In the genomic region with DNA sequence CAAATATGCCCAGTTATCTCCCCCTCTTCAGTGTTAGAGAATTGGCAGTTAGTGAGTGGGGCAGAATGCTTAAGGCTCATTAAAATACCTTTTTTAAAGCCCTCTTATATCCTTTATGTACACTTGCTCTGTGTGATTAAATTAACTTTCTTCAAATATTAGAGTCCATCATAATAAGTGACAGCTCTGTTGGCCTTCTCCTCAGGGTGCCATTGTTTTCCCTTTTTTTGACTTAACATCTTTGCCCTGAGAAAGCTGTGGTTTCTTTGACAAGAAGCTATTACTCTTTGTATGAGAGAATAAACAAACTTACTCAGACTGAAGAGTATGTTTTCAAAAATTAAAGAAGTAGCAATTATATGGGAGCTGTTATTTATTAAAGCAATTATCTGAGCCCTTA, we compare ENCODE assay signal across 17 cellular contexts.
"Had no signal": no experiment of that assay in that cellular context is flagged by ENCODE, and none has a peak within 500 bp of the region (broad histone marks: within the 10 kb centered on the region; RNA-seq: fewer than 3 reads in every experiment).

No MANE protein-coding gene starts in this region.

- H3K4me3 ChIP-seq: gastrocnemius medialis, heart left ventricle, ovary, stomach, thoracic aorta, upper lobe of right lung had no signal

- H3K27ac Mint-ChIP-seq: activated CD4-positive, alpha-beta memory T cell treated with anti-CD3 and anti-CD28 coated beads, Interleukin-2, amount 10 ng/mL, durations not matched to agents 7 days and 5 days; activated T-helper 1 cell treated with anti-CD3 and anti-CD28 coated beads, Interleukin-12 subunit alpha, Interleukin-12 subunit beta, Interleukin-2, Interleukin-4 antibody, amounts not matched to agents 30 ng/mL and 10 ng/mL and 1 ng/mL, durations not matched to agents 14 hours and 24 hours and 36 hours; effector memory CD8-positive, alpha-beta T cell; WTC11 had no signal

- H3K9me3 ChIP-seq: gastrocnemius medialis, heart left ventricle, ovary, stomach, thoracic aorta, upper lobe of right lung had no signal

- H3K9me3 Mint-ChIP-seq: activated CD4-positive, alpha-beta memory T cell treated with anti-CD3 and anti-CD28 coated beads, Interleukin-2, amount 10 ng/mL, durations not matched to agents 7 days and 5 days; activated T-helper 1 cell treated with anti-CD3 and anti-CD28 coated beads, Interleukin-12 subunit alpha, Interleukin-12 subunit beta, Interleukin-2, Interleukin-4 antibody, amounts not matched to agents 30 ng/mL and 10 ng/mL and 1 ng/mL, durations not matched to agents 14 hours and 24 hours and 36 hours; effector memory CD8-positive, alpha-beta T cell; immature natural killer cell; neural crest cell; WTC11 had no signal

- H3K27me3 Mint-ChIP-seq: activated CD4-positive, alpha-beta memory T cell treated with anti-CD3 and anti-CD28 coated beads, Interleukin-2, amount 10 ng/mL, durations not matched to agents 7 days and 5 days; effector memory CD8-positive, alpha-beta T cell had no signal

- DNase-seq: activated CD4-positive, alpha-beta memory T cell treated with anti-CD3 and anti-CD28 coated beads, Interleukin-2, amount 10 ng/mL, durations not matched to agents 7 days and 5 days; activated CD4-positive, alpha-beta T cell treated with anti-CD3 and anti-CD28 coated beads for 4 hours; activated naive CD4-positive, alpha-beta T cell; dermis blood vessel endothelial cell; effector memory CD8-positive, alpha-beta T cell; gastrocnemius medialis; heart left ventricle; immature natural killer cell; ovary; stimulated activated CD4-positive, alpha-beta T cell treated with anti-CD3 and anti-CD28 coated beads, Interleukin-1b, Interleukin-23, amount 100 ng/mL, for 48 hours; stomach; upper lobe of right lung had no signal

- H3K4me1 Mint-ChIP-seq: neural crest cell, WTC11 had no signal

- H3K4me3 Mint-ChIP-seq: activated CD4-positive, alpha-beta memory T cell treated with anti-CD3 and anti-CD28 coated beads, Interleukin-2, amount 10 ng/mL, durations not matched to agents 7 days and 5 days; activated T-helper 1 cell treated with anti-CD3 and anti-CD28 coated beads, Interleukin-12 subunit alpha, Interleukin-12 subunit beta, Interleukin-2, Interleukin-4 antibody, amounts not matched to agents 30 ng/mL and 10 ng/mL and 1 ng/mL, durations not matched to agents 14 hours and 24 hours and 36 hours; immature natural killer cell; neural crest cell; WTC11 had no signal

- H3K4me1 ChIP-seq: gastrocnemius medialis had no signal

- H3K36me3 ChIP-seq: ovary had no signal

- H3K27me3 ChIP-seq: gastrocnemius medialis, heart left ventricle, ovary, stomach, upper lobe of right lung had no signal

- H3K27ac ChIP-seq: epithelial cell of prostate, gastrocnemius medialis, heart left ventricle, ovary, stomach, thoracic aorta, upper lobe of right lung had no signal
